Comparison of ENCODE assay signal across 1 cellular context in the genomic region with DNA sequence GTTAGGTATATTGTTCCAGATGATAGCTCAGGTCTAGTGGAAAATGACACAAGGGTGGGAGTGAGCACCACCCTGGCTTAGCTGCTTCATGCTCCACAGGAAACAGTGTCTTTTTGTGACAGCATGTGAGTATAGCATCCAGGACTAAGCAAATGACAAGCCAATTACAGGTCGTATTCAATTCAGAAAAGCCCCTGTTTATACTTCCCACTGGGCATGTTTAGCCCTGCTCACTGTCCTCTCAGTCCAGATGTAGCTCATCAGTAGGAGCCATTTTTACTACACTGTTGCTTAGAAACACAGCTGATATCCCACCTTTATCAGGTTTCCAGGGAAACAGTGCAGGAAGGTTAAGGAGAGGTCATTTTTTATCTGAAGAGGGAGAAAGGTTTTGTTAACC.
TF ChIP-seq lines count a peak whose summit lies in the region.

No MANE protein-coding gene starts in this region.

TF ChIP-seq in GM12878, 131 proteins besides CTCF, POLR2A, EP300 and RAD21:
- no peak for TF ChIP-seq TARDBP (IDR thresholded peaks at IDR 0.05; ENCODE audit: borderline replicate concordance)
- no peak for TF ChIP-seq IRF4 (IDR thresholded peaks at IDR 0.05; ENCODE audit: low read depth, low read length)
- TF ChIP-seq IKZF1 (conservative IDR thresholded peaks at IDR 0.05): no peak
- no peak for TF ChIP-seq TBL1XR1 (IDR thresholded peaks at IDR 0.05; ENCODE audit: low read depth, low read length)
- no peak for TF ChIP-seq ZBED1 (IDR thresholded peaks at IDR 0.05; ENCODE audit: borderline replicate concordance)
